Comparison of ENCODE assay signal across 8 cellular contexts in the genomic region with DNA sequence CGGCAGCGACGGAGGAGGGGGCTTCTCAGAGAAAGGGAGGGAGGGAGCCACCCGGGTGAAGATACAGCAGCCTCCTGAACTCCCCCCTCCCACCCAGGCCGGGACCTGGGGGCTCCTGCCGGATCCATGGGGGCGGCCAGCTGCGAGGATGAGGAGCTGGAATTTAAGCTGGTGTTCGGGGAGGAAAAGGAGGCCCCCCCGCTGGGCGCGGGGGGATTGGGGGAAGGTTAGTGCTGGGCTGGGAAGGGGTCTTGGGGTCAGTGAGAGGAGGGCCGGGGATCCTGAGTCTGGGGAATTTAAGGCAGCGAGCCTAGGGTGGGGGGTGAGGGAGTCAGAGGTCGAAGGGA. TPM values are rescaled to one million over a fixed set of nuclear protein-coding genes. Genes with fewer than 3 reads are reported as not detected.
DNase-seq lines count a peak whose midpoint lies in the region; TF ChIP-seq lines count a peak whose summit lies in the region.

No MANE protein-coding gene starts in this region.

- DNase-seq in NCI-H2227 (lab: John Stamatoyannopoulos, UW; ENCODE audit: unreplicated experiment), result peak; percentile 51
- no peak for DNase-seq in NCI-H2227 treated with DMSO at 0.1 percent for 48 hours (lab: John Stamatoyannopoulos, UW)
- no peak for DNase-seq in astrocyte of the cerebellum (ENCODE audit: low read depth)
- DNase-seq in testis, result no peak
- no peak for DNase-seq in NCI-H2171 treated with DMSO at 0.1 percent for 48 hours (lab: John Stamatoyannopoulos, UW)
- no peak for DNase-seq in T1000 (lab: John Stamatoyannopoulos, UW)
- no peak for DNase-seq in CD1c-positive myeloid dendritic cell (ENCODE audit: extremely low spot score)

- H3K9ac ChIP-seq in liver (ENCODE audit: low read depth in 1 of 2, low read length in 2 of 2), result no peak overlapping the region

- in situ Hi-C loops in astrocyte of the cerebellum (cut with HindIII; ENCODE audit: low sequenced_read_pairs), result loop anchor here (5.0 kb wide), 1 partner anchor 49 kb away; no protein-coding TSS in a partner anchor

- no peak for TF ChIP-seq CTCF in astrocyte of the cerebellum (IDR thresholded peaks at IDR 0.05; ENCODE audit: low read depth, low read length, missing control alignments)
- TF ChIP-seq CTCF in liver (IDR thresholded peaks at IDR 0.05; ENCODE audit: low read depth, low read length, missing input control), result no peak
- TF ChIP-seq CTCF in testis (IDR thresholded peaks at IDR 0.05), result no peak

- peak overlapping the region; percentile 92 for H3K4me3 ChIP-seq in astrocyte of the cerebellum (ENCODE audit: low read depth, low read length)
- H3K4me3 ChIP-seq in liver (ENCODE audit: low read depth in 1 of 3, low read length in 3 of 3), result peak overlapping the region in 1 of 3 donors; percentile 28
- peak overlapping the region; percentile 44 to 62 for H3K4me3 ChIP-seq in testis

- peaks cover 0 to 5% (median 3%) of the 10 kb centered on the region in 4 donors for H3K4me1 ChIP-seq in liver (ENCODE audit: control insufficient read depth in 4 of 4, insufficient read depth in 4 of 4, low read length in 3 of 4)
- peaks cover 16% of the 10 kb centered on the region for H3K4me1 ChIP-seq in testis

- H3K27me3 ChIP-seq in liver (ENCODE audit: control insufficient read depth in 4 of 4, insufficient read depth in 4 of 4, low read length in 3 of 4), result peaks cover 0 to 5% (median 0%) of the 10 kb centered on the region in 4 donors
- no peaks in the 10 kb centered on the region for H3K27me3 ChIP-seq in testis

- peak overlapping the region; percentile 54 to 65 for H3K27ac ChIP-seq in liver (ENCODE audit: low read depth in 1 of 2, low read length in 2 of 2)
- H3K27ac ChIP-seq in testis, result peak overlapping the region; percentile 80 to 85

- no peak for TF ChIP-seq RAD21 in liver (IDR thresholded peaks at IDR 0.05)

- TF ChIP-seq POLR2A in testis (IDR thresholded peaks at IDR 0.05), result no peak

- H3K36me3 ChIP-seq in liver (ENCODE audit: control insufficient read depth in 4 of 4, insufficient read depth in 3 of 4, low read depth in 1 of 4, low read length in 3 of 4) (no peaks in the 10 kb centered on the region), testis (ENCODE audit: low read depth, missing control alignments) (no peaks in the 10 kb centered on the region)

- H3K9me3 ChIP-seq in liver (ENCODE audit: control insufficient read depth in 4 of 4, low read length in 3 of 4) (no peaks in the 10 kb centered on the region), testis (no peaks in the 10 kb centered on the region)

- intact Hi-C loops in testis (cut with DNase I; ENCODE audit: low total_unique reads), result loop anchor here (5.0 kb wide), 1 partner anchor 64 kb away; no protein-coding TSS in a partner anchor

- WGBS in liver, result 4% methylated on average over 15 of the region's 15 CpGs
- 3 to 25% methylated on average over 15 of the region's 15 CpGs for WGBS in testis, 2 donors

TF ChIP-seq in liver, 16 proteins besides CTCF, POLR2A, EP300 and RAD21:
- TF ChIP-seq REST (IDR thresholded peaks at IDR 0.05), result no peak
- TF ChIP-seq, protein P1, sequence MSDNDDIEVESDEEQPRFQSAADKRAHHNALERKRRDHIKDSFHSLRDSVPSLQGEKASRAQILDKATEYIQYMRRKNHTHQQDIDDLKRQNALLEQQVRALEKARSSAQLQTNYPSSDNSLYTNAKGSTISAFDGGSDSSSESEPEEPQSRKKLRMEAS (IDR thresholded peaks at IDR 0.05), result no peak
- no peak for TF ChIP-seq EGR1 (IDR thresholded peaks at IDR 0.05; ENCODE audit: low read depth in 2 of 2)

RNA-seq across cellular contexts. Expression of gene NFATC4, which starts 0.2 kb away (rescaled TPM):
- total RNA-seq in liver, result 1 to 10 TPM; 1.4 to 3.6 TPM
- polyA plus RNA-seq in liver, result 1 to 10 TPM; 1.0 to 2.2 TPM
- 10 to 100 TPM; 40.9 to 53.5 TPM for total RNA-seq in testis
- polyA plus RNA-seq in testis (ENCODE audit: insufficient read depth, low read depth, low replicate concordance), result 83.6 TPM

RNA-seq across cellular contexts. Expression of gene RIPK3, which starts 28.4 kb away (rescaled TPM):
- 1 to 10 TPM; 2.7 to 2.9 TPM for total RNA-seq in liver
- 1 to 10 TPM; 1.0 to 1.2 TPM for polyA plus RNA-seq in liver
- total RNA-seq in testis, result 10 to 100 TPM in 1 of 2 donors, 1 to 10 TPM in 1; 3.2 to 11.3 TPM
- 2.8 TPM for polyA plus RNA-seq in testis (ENCODE audit: insufficient read depth, low read depth, low replicate concordance)

RNA-seq across cellular contexts. Expression of gene NYNRIN, which starts 30.6 kb away (rescaled TPM):
- 10 to 100 TPM in 1 of 2 donors, 1 to 10 TPM in 1; 2.5 to 11.0 TPM for total RNA-seq in liver
- polyA plus RNA-seq in liver, result under 1 TPM; 0.89 to 0.99 TPM
- total RNA-seq in testis, result 10 to 100 TPM; 21.8 TPM
- polyA plus RNA-seq in testis (ENCODE audit: insufficient read depth, low read depth, low replicate concordance), result 22.0 TPM

RNA-seq across cellular contexts. Expression of gene ADCY4, which starts 33.3 kb away (rescaled TPM):
- 1 to 10 TPM; 2.2 to 7.2 TPM for total RNA-seq in liver
- polyA plus RNA-seq in liver, result 1 to 10 TPM; 2.2 to 5.8 TPM
- total RNA-seq in testis, result 10 to 100 TPM; 13.9 to 23.1 TPM
- polyA plus RNA-seq in testis (ENCODE audit: insufficient read depth, low read depth, low replicate concordance), result 10.0 TPM

RNA-seq across cellular contexts. Expression of gene LTB4R, which starts 56.9 kb away (rescaled TPM):
- total RNA-seq in liver, result 1 to 10 TPM; 2.1 to 5.0 TPM
- 1 to 10 TPM in 1 of 2 donors, under 1 TPM in 1; 0.86 to 2.9 TPM for polyA plus RNA-seq in liver
- 10 to 100 TPM; 10.3 to 10.9 TPM for total RNA-seq in testis
- 5.5 TPM for polyA plus RNA-seq in testis (ENCODE audit: insufficient read depth, low read depth, low replicate concordance)

Comparison
In these comparisons a context has a peak if more than half of its experiments do, and no peak if none do; other contexts are left out.
1. RNA of gene NFATC4, which starts 0.2 kb away (total RNA-seq): 40.9 to 53.5 TPM in testis; 1.4 to 3.6 TPM in liver; every median in the first group is over 4 times any median in the second.